ENCODE assay signal across 11 cellular contexts in the genomic region with DNA sequence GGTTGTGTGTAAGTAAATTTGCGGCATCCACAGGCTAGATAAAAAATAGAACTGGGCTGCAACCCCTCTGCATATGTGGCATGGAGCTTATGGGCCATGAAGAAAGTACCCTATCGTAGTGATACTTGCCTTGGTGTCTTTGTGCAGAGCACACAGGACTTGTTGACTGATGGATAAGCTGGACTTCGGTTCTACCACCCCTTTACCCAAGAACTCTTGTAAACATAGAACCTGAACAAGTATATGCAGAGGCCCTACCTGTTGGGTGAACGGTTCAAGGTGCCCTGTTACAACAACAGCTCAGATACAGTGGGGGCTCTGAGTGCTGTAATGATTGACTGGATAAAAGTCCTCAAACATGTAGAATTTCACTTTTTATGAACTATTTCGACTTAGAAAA.
"Had no signal": no experiment of that assay in that cellular context is flagged by ENCODE, and none has a peak within 500 bp of the region (broad histone marks: within the 10 kb centered on the region; RNA-seq: fewer than 3 reads in every experiment).

No MANE protein-coding gene starts in this region.

- H3K4me2 ChIP-seq: GM23338 had no signal

- H2AFZ ChIP-seq: GM23248, GM23338 had no signal

- ATAC-seq: GM23338, HCT116 had no signal

- H3K27ac ChIP-seq: GM23248 had no signal

- H3K4me3 ChIP-seq: GM23248, GM23338, HAP-1 had no signal

- H3K9me3 Mint-ChIP-seq: HFFc6 had no signal

- DNase-seq: GM23248, GOT3, H7, H9, HCEC 1CT, HFFc6 had no signal

- H3K4me3 Mint-ChIP-seq: GM23338, H9, HFFc6 had no signal

- FAIRE-seq: H1, H54 had no signal

- H3K27ac Mint-ChIP-seq: GM23338, HFFc6 had no signal

- H3K36me3 ChIP-seq: HAP-1 had no signal

- H3K9me3 ChIP-seq: HAP-1 had no signal

- H3K9ac ChIP-seq: GM23248 had no signal
